10 cellular contexts compared by ENCODE assay signal in the genomic region with DNA sequence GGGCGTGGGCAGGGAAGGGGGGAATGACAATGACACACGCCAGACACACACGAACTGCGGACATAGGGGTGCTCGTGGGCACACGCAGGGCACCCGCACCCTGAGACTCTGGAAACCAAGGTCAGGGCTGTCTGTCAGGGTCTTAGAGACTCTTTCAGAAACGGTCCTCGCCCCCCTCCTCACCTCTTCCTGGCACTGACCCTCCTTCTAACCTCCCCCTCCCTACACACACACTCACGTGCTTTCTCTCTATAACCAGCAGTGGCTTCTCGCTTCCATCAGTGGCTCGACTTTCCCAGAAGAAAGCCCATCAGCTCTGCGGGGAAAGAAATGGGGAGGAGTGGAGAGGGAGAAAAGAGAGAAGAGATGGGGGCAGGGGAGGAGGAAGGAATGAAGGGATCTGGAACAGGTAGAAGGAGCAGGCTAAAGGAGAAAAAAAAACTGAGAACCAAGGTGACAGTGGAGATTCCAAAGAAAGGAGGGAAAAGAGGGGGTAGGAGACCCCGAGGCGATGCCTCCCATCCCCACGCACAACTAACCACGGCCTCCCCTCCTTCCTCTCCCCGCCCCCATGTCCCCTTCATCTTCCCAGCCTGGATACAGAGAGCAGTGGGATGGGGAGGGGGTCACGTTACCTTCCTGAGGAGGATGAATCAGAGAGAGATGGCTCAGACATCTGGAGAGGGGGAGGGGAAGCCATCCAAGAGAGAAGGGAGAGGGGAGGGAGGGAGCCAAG. TPM values are rescaled to one million over a fixed set of nuclear protein-coding genes. Genes with fewer than 3 reads are reported as not detected.
A peak's percentile ranks its signal among the peaks of the same experiment; 100 is the strongest.
DNase-seq lines count a peak whose midpoint lies in the region; ATAC-seq, FAIRE-seq and TF ChIP-seq lines count a peak whose summit lies in the region.
"Had no signal": no experiment of that assay in that cellular context is flagged by ENCODE, and none has a peak within 500 bp of the region (broad histone marks: within the 10 kb centered on the region; RNA-seq: fewer than 3 reads in every experiment).

No MANE protein-coding gene starts in this region.

- peaks cover 4% of the 10 kb centered on the region for H3K36me3 Mint-ChIP-seq in MCF 10A (ENCODE audit: insufficient read depth, unreplicated experiment)
- H3K36me3 Mint-ChIP-seq: mesothelial cell of epicardium had no signal

- H3K4me3 ChIP-seq in breast epithelium (no peak overlapping the region), fibroblast of lung (replicated peaks in 1 of 4; ENCODE audit: control extremely low read depth in 1 of 4, insufficient read depth in 1 of 4, low read depth in 3 of 4, low read length in 4 of 4) (no peak overlapping the region)
- H3K4me3 ChIP-seq: SK-N-MC had no signal

- peaks cover 50% of the 10 kb centered on the region for H3K4me1 Mint-ChIP-seq in MCF 10A (ENCODE audit: insufficient read depth, unreplicated experiment)

- CTCF ChIA-PET in MCF 10A (lab: Yijun Ruan, JAX) = no interaction called here

- no peak overlapping the region for H2AFZ ChIP-seq in fibroblast of lung (ENCODE audit: low read length)

- POLR2A ChIA-PET in MCF 10A (lab: Yijun Ruan, JAX) = no interaction called here

- no TSS peak for BruUV-seq in MCF 10A (replicated peaks; lab: Mats Ljungman, UMichigan)

- no peaks in the 10 kb centered on the region for H3K36me3 ChIP-seq in breast epithelium
- H3K36me3 ChIP-seq in fibroblast of lung (ENCODE audit: control insufficient read depth, insufficient read depth, low read length) = no peaks in the 10 kb centered on the region

- intact Hi-C loops in MCF 10A (cut with micrococcal nuclease) = no loop called here
- intact Hi-C loops in breast epithelium (cut with DNase I; ENCODE audit: low total_unique reads) = no loop called here
- intact Hi-C loops in left colon (cut with DNase I, micrococcal nuclease) = no loop called here

- no peak for TF ChIP-seq CTCF in MCF 10A (IDR thresholded peaks at IDR 0.05; ENCODE audit: unreplicated experiment)
- no peak for TF ChIP-seq CTCF in breast epithelium (IDR thresholded peaks at IDR 0.05)
- no peak for TF ChIP-seq CTCF in fibroblast of lung (conservative IDR thresholded peaks at IDR 0.05 in 1 of 2, IDR thresholded peaks at IDR 0.05 in 1 of 2; ENCODE audit: low read depth in 1 of 2, low read length in 2 of 2)

- H3K4me1 ChIP-seq in breast epithelium = peaks cover 16% of the 10 kb centered on the region in 2 donors
- H3K4me1 ChIP-seq in fibroblast of lung (ENCODE audit: control insufficient read depth, extremely low read depth, insufficient read depth, low read length) = peaks cover 20% of the 10 kb centered on the region

- no peaks in the 10 kb centered on the region for H3K9me3 Mint-ChIP-seq in MCF 10A (ENCODE audit: unreplicated experiment)
- H3K9me3 Mint-ChIP-seq: mesothelial cell of epicardium had no signal

- H3K4me3 Mint-ChIP-seq in MCF 10A (ENCODE audit: unreplicated experiment) = peak overlapping the region; percentile 22

- no peak overlapping the region for H3K27ac ChIP-seq in breast epithelium
- no peak overlapping the region for H3K27ac ChIP-seq in fibroblast of lung (ENCODE audit: insufficient read depth, low read length)
- H3K27ac ChIP-seq: SK-N-MC had no signal

- no peaks in the 10 kb centered on the region for H3K79me2 ChIP-seq in fibroblast of lung (ENCODE audit: control insufficient read depth, insufficient read depth, low read length)

- peaks cover 70% of the 10 kb centered on the region for H3K27me3 Mint-ChIP-seq in MCF 10A (ENCODE audit: insufficient read depth, unreplicated experiment)

- H3K9me3 ChIP-seq in breast epithelium = no peaks in the 10 kb centered on the region
- no peaks in the 10 kb centered on the region for H3K9me3 ChIP-seq in fibroblast of lung (ENCODE audit: control insufficient read depth, insufficient read depth, low read depth, low read length)

- TF ChIP-seq POLR2A in breast epithelium (IDR thresholded peaks at IDR 0.05) = no peak

- H3K27ac Mint-ChIP-seq in MCF 10A (ENCODE audit: low read depth, unreplicated experiment) = no peak overlapping the region
- H3K27ac Mint-ChIP-seq: mesothelial cell of epicardium had no signal

- peaks cover 25 to 96% of the 10 kb centered on the region in 2 donors for H3K27me3 ChIP-seq in breast epithelium
- H3K27me3 ChIP-seq in fibroblast of lung (ENCODE audit: control insufficient read depth, insufficient read depth, low read length) = peaks cover 50% of the 10 kb centered on the region

- no peak overlapping the region for H3K9ac ChIP-seq in fibroblast of lung (ENCODE audit: insufficient read depth, low read length)

- FAIRE-seq in urothelium cell line (lab: Jason Lieb, UNC) = peak; percentile 97

- H4K20me1 ChIP-seq in fibroblast of lung (ENCODE audit: control insufficient read depth, extremely low read depth, insufficient read depth, low read length) = peaks cover 2% of the 10 kb centered on the region

- peak overlapping the region; percentile 35 for H3K4me2 ChIP-seq in fibroblast of lung (ENCODE audit: extremely low read depth, insufficient read depth, low read length)

- DNase-seq in MCF 10A (ENCODE audit: unreplicated experiment) = no peak
- DNase-seq in breast epithelium (ENCODE audit: low spot score in 2 of 2) = no peak
- DNase-seq in NCI-H82 (lab: John Stamatoyannopoulos, UW) = peak; percentile 96
- DNase-seq in fibroblast of lung (ENCODE audit: low read depth in 2 of 2) = peak in 1 of 2 donors; percentile 52
- DNase-seq in urothelium cell line (ENCODE audit: low spot score) = peak; percentile 79
- no peak for DNase-seq in NK-92 (lab: John Stamatoyannopoulos, UW; ENCODE audit: unreplicated experiment)
- no peak for DNase-seq in GF-D8 (lab: John Stamatoyannopoulos, UW)
- no peak for DNase-seq in left colon

- ATAC-seq in left colon = no peak

RNA-seq across cellular contexts. Expression of a gene that starts 1.7 kb away (rescaled TPM):
- total RNA-seq in MCF 10A (2022) (11.2 and 12.8 TPM in 2 replicates), breast epithelium (under 1 TPM in 1 of 3 donors, not detected in 2; 0.16 TPM), fibroblast of lung (0.26 and 0.66 TPM in 2 replicates), left colon (under 1 TPM; 0.40 to 0.73 TPM)
- polyA plus RNA-seq in fibroblast of lung = 0.14 TPM in 1 of 2 replicates, not detected in the other
- 0.10 and 1.5 TPM in 2 replicates for polyA plus RNA-seq in fibroblast of lung (2012)
- polyA minus RNA-seq in fibroblast of lung (ENCODE audit: low replicate concordance) = 0.15 TPM in 1 of 2 replicates, not detected in the other

RNA-seq across cellular contexts. Expression of a gene that starts 12.8 kb away (rescaled TPM):
- total RNA-seq in MCF 10A (2022) (72.1 and 72.5 TPM in 2 replicates), breast epithelium (10 to 100 TPM; 29.6 to 55.7 (median 44.6) TPM), fibroblast of lung (127 and 139 TPM in 2 replicates), left colon (10 to 100 TPM; 70.5 to 84.8 TPM)
- polyA plus RNA-seq in fibroblast of lung = 128 and 185 TPM in 2 replicates
- 136 and 181 TPM in 2 replicates for polyA plus RNA-seq in fibroblast of lung (2012)
- 78.8 and 128 TPM in 2 replicates for polyA minus RNA-seq in fibroblast of lung (ENCODE audit: low replicate concordance)

RNA-seq across cellular contexts. Expression of a gene that starts 13.0 kb away (rescaled TPM):
- total RNA-seq in MCF 10A (2022) (not detected in 2 replicates), breast epithelium (not detected), fibroblast of lung (not detected in 2 replicates), left colon (not detected)
- polyA plus RNA-seq in fibroblast of lung = not detected in 2 replicates
- not detected in 2 replicates for polyA plus RNA-seq in fibroblast of lung (2012)
- not detected in 2 replicates for polyA minus RNA-seq in fibroblast of lung (ENCODE audit: low replicate concordance)
- total RNA-seq: mesothelial cell of epicardium had no signal

RNA-seq across cellular contexts. Expression of a gene that starts 33.8 kb away (rescaled TPM):
- total RNA-seq in MCF 10A (2022) = not detected in 2 replicates
- 1 to 10 TPM in 1 of 3 donors, not detected in 2; 2.6 TPM for total RNA-seq in breast epithelium
- total RNA-seq in fibroblast of lung = not detected in 2 replicates
- not detected in 2 replicates for polyA plus RNA-seq in fibroblast of lung
- polyA plus RNA-seq in fibroblast of lung (2012) = not detected in 2 replicates
- 1.5 TPM in 1 of 2 replicates, not detected in the other for polyA minus RNA-seq in fibroblast of lung (ENCODE audit: low replicate concordance)
- total RNA-seq in left colon = 10 to 100 TPM; 43.1 to 62.4 TPM
- total RNA-seq: mesothelial cell of epicardium had no signal

RNA-seq across cellular contexts. Expression of a gene that starts 40.2 kb away (rescaled TPM):
- total RNA-seq in MCF 10A (2022) (56.7 and 80.6 TPM in 2 replicates), breast epithelium (10 to 100 TPM in 1 of 3 donors, 1 to 10 TPM in 2; 6.2 to 24.3 (median 7.4) TPM), fibroblast of lung (41.3 and 167 TPM in 2 replicates), left colon (1 to 10 TPM; 1.8 to 3.1 TPM)
- polyA plus RNA-seq in fibroblast of lung = 679 and 1,153 TPM in 2 replicates
- 413 and 685 TPM in 2 replicates for polyA plus RNA-seq in fibroblast of lung (2012)
- polyA minus RNA-seq in fibroblast of lung (ENCODE audit: low replicate concordance) = 763 and 1,105 TPM in 2 replicates

Comparison
In these comparisons a context has a peak if more than half of its experiments do, and no peak if none do; other contexts are left out.
1. DNase-seq: peak in NCI-H82 (single experiment) and urothelium cell line (single experiment); none in MCF 10A (single experiment), breast epithelium (0 of 2), NK-92 (single experiment), GF-D8 (single experiment) and left colon (0 of 2).